ENCODE assay signal across 8 cellular contexts in the genomic region with DNA sequence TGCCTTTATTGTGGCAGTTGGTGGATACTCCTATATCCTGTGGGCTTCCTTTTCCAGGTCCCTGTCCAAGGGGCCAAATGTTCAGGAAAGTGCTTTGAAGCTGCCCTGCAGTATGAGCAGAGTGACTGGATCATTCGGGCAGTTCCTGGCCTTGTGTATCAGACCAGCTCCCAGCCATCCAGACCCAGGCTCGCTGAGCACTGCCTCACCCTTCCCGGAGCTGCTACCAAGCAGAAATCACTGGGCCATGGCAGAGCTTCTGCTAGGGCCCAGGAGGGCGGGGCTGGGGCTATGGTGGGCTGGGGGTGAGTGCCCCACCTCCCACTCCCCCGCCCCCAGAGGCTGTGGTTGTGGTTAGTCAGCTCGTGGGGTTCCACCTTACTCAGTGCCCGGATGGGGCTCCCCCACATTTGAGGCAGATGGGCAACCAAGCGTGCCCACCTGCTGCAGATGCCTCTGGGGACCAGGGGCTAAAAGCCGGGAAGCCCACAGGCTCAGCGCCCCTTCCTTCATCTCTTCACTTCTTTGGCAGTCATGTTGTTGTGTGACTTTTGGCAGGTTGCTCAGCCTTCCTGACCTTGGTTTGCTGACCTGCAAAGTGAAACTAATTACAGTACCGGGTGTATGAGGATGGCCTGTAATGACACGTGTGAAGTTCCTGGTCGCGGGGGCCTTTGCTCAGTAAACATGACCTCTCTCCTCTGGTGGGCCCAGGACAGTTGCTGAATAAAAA. TPM values are rescaled to one million over a fixed set of nuclear protein-coding genes. Genes with fewer than 3 reads are reported as not detected.
DNase-seq lines count a peak whose midpoint lies in the region; ATAC-seq and TF ChIP-seq lines count a peak whose summit lies in the region.

No MANE protein-coding gene starts in this region.

- no peak overlapping the region for H3K27ac ChIP-seq in RWPE1

- H3K4me1 ChIP-seq in mucosa of descending colon (ENCODE audit: low read depth) (peaks cover 13% of the 10 kb centered on the region), BE2C (peaks cover 7% of the 10 kb centered on the region; the same call in 1 of the 2 replicates)

- no peak overlapping the region for H3K4me3 Mint-ChIP-seq in activated naive CD4-positive, alpha-beta T cell treated with anti-CD3 and anti-CD28 coated beads for 36 hours
- peak overlapping the region; percentile 38 for H3K4me3 Mint-ChIP-seq in activated CD8-positive, alpha-beta memory T cell treated with anti-CD3 and anti-CD28 coated beads, Interleukin-2, amount 10 ng/mL, durations not matched to agents 7 days and 5 days

- ATAC-seq in HG03135 (IDR thresholded peaks at IDR 0.05; ENCODE audit: unreplicated experiment) (peak; percentile 47), mucosa of descending colon (peak; percentile 63)
- peak; percentile 75 for ATAC-seq in activated CD8-positive, alpha-beta memory T cell treated with anti-CD3 and anti-CD28 coated beads, Interleukin-2, amount 10 ng/mL, durations not matched to agents 7 days and 5 days

- no peak overlapping the region for H3K27ac Mint-ChIP-seq in activated naive CD4-positive, alpha-beta T cell treated with anti-CD3 and anti-CD28 coated beads for 36 hours
- H3K27ac Mint-ChIP-seq in activated CD8-positive, alpha-beta memory T cell treated with anti-CD3 and anti-CD28 coated beads, Interleukin-2, amount 10 ng/mL, durations not matched to agents 7 days and 5 days, result peak overlapping the region; percentile 69

- intact Hi-C loops in activated naive CD4-positive, alpha-beta T cell treated with anti-CD3 and anti-CD28 coated beads for 36 hours (cut with micrococcal nuclease), result no loop called here
- intact Hi-C loops in mucosa of descending colon (cut with DNase I, micrococcal nuclease), result no loop called here

- H3K4me1 Mint-ChIP-seq in activated naive CD4-positive, alpha-beta T cell treated with anti-CD3 and anti-CD28 coated beads for 36 hours (ENCODE audit: low read depth), result peaks cover 14% of the 10 kb centered on the region
- peaks cover 37% of the 10 kb centered on the region for H3K4me1 Mint-ChIP-seq in activated CD8-positive, alpha-beta memory T cell treated with anti-CD3 and anti-CD28 coated beads, Interleukin-2, amount 10 ng/mL, durations not matched to agents 7 days and 5 days

- H3K36me3 ChIP-seq in mucosa of descending colon (ENCODE audit: low read depth), result no peaks in the 10 kb centered on the region
- H3K36me3 ChIP-seq in BE2C, result no peaks in the 10 kb centered on the region

- POLR2A ChIA-PET in RWPE1 (lab: Yijun Ruan, JAX; ENCODE audit: low non-redundant PET), result no interaction called here

- H3K9me3 ChIP-seq in mucosa of descending colon, result no peaks in the 10 kb centered on the region
- no peaks in the 10 kb centered on the region for H3K9me3 ChIP-seq in BE2C

- CTCF ChIA-PET in activated naive CD4-positive, alpha-beta T cell treated with anti-CD3 and anti-CD28 coated beads for 36 hours (lab: Charles Lee), result interaction anchor here (1.1 to 1.8 kb wide), 2 partner anchors 9 to 13 kb away, joined by 4 read pairs; no protein-coding TSS in a partner anchor
- CTCF ChIA-PET in activated CD8-positive, alpha-beta memory T cell treated with anti-CD3 and anti-CD28 coated beads, Interleukin-2, amount 10 ng/mL, durations not matched to agents 7 days and 5 days (lab: Charles Lee), result interaction anchor here (0.8 to 2.6 kb wide), 5 partner anchors 8 to 464 kb away, joined by 3 to 14 read pairs (median 5); no protein-coding TSS in a partner anchor
- CTCF ChIA-PET in RWPE1 (lab: Yijun Ruan, JAX), result interaction anchor here (0.6 kb wide), 2 partner anchors 108 to 367 kb away, joined by 3 to 6 read pairs; no protein-coding TSS in a partner anchor

- H3K27me3 ChIP-seq in BE2C, result 0 out of 2 replicates have a peak, but pooled peaks cover 4% of the 10 kb centered on the region

- H3K9me3 Mint-ChIP-seq in activated naive CD4-positive, alpha-beta T cell treated with anti-CD3 and anti-CD28 coated beads for 36 hours, result no peaks in the 10 kb centered on the region
- no peaks in the 10 kb centered on the region for H3K9me3 Mint-ChIP-seq in activated CD8-positive, alpha-beta memory T cell treated with anti-CD3 and anti-CD28 coated beads, Interleukin-2, amount 10 ng/mL, durations not matched to agents 7 days and 5 days (ENCODE audit: low read depth)

- DNase-seq in activated naive CD4-positive, alpha-beta T cell treated with anti-CD3 and anti-CD28 coated beads for 36 hours, result peak; percentile 30
- DNase-seq in activated naive CD4-positive, alpha-beta T cell (lab: John Stamatoyannopoulos, UW), result no peak
- peak; percentile 64 for DNase-seq in activated CD8-positive, alpha-beta memory T cell treated with anti-CD3 and anti-CD28 coated beads, Interleukin-2, amount 10 ng/mL, durations not matched to agents 7 days and 5 days
- DNase-seq in mucosa of descending colon, result peak; percentile 25 to 77 (median 56)
- no peak for DNase-seq in RWPE1 (ENCODE audit: low spot score)
- DNase-seq in NCI-H446 (lab: John Stamatoyannopoulos, UW), result no peak
- no peak for DNase-seq in BE2C

- H3K4me3 ChIP-seq in mucosa of descending colon (no peak overlapping the region), BE2C (ENCODE audit: low read depth, low read length) (no peak overlapping the region)

- peaks cover 31% of the 10 kb centered on the region for H3K27me3 Mint-ChIP-seq in activated naive CD4-positive, alpha-beta T cell treated with anti-CD3 and anti-CD28 coated beads for 36 hours (ENCODE audit: low read depth)
- H3K27me3 Mint-ChIP-seq in activated CD8-positive, alpha-beta memory T cell treated with anti-CD3 and anti-CD28 coated beads, Interleukin-2, amount 10 ng/mL, durations not matched to agents 7 days and 5 days, result peaks cover 34% of the 10 kb centered on the region

- H3K36me3 Mint-ChIP-seq in activated naive CD4-positive, alpha-beta T cell treated with anti-CD3 and anti-CD28 coated beads for 36 hours (ENCODE audit: low read depth), result no peaks in the 10 kb centered on the region
- no peaks in the 10 kb centered on the region for H3K36me3 Mint-ChIP-seq in activated CD8-positive, alpha-beta memory T cell treated with anti-CD3 and anti-CD28 coated beads, Interleukin-2, amount 10 ng/mL, durations not matched to agents 7 days and 5 days

- TF ChIP-seq CTCF in mucosa of descending colon (IDR thresholded peaks at IDR 0.05), result no peak
- TF ChIP-seq CTCF in RWPE1 (conservative IDR thresholded peaks at IDR 0.05; ENCODE audit: low read depth), result no peak
- TF ChIP-seq CTCF in BE2C (IDR thresholded peaks at IDR 0.05; ENCODE audit: low read depth, low read length), result no peak

RNA-seq across cellular contexts. Expression of gene LRRC32, which starts 2.0 kb away (rescaled TPM):
- total RNA-seq in activated naive CD4-positive, alpha-beta T cell treated with anti-CD3 and anti-CD28 coated beads for 36 hours, result 1 to 10 TPM; 2.5 to 3.0 TPM
- total RNA-seq in activated CD8-positive, alpha-beta memory T cell treated with anti-CD3 and anti-CD28 coated beads, Interleukin-2, amount 10 ng/mL, durations not matched to agents 7 days and 5 days, result 1 to 10 TPM in 1 of 2 experiments, under 1 TPM in 1; 0.32 to 4.7 TPM
- total RNA-seq in mucosa of descending colon, result 10 to 100 TPM; 10.4 to 20.3 (median 18.6) TPM
- polyA plus RNA-seq in BE2C (2012; ENCODE audit: insufficient read depth, insufficient read length, low read depth), result 0.73 TPM

Comparison
In these comparisons a context has a peak if more than half of its experiments do, and no peak if none do; other contexts are left out.
1. DNase-seq: peak in activated naive CD4-positive, alpha-beta T cell treated with anti-CD3 and anti-CD28 coated beads for 36 hours (single experiment), activated CD8-positive, alpha-beta memory T cell treated with anti-CD3 and anti-CD28 coated beads, Interleukin-2, amount 10 ng/mL, durations not matched to agents 7 days and 5 days (single experiment) and mucosa of descending colon (3 of 3); none in activated naive CD4-positive, alpha-beta T cell (0 of 4), RWPE1 (single experiment), NCI-H446 (0 of 2) and BE2C (single experiment).
2. Peak in every context shown above with its lines, with median percentiles within 50 percentile points of each other: ATAC-seq.